In genomic region chr18:3297025-3297984, GRCh38 we compare ENCODE assay signal across 1 cellular context.
TF ChIP-seq lines count a peak whose summit lies in the region.

No MANE protein-coding gene starts in this region.

TF ChIP-seq in K562, 482 proteins besides CTCF, POLR2A, EP300 and RAD21 (continued from another document and continues in another):
- no peak for TF ChIP-seq RERE (CRISPR knock-in tag; IDR thresholded peaks at IDR 0.05; ENCODE audit: borderline replicate concordance)
- TF ChIP-seq TRIM24 (IDR thresholded peaks at IDR 0.05), result no peak
- TF ChIP-seq NCOR1 (IDR thresholded peaks at IDR 0.05), result peak; percentile 6; the same call in 1 of the 2 replicates
- no peak for TF ChIP-seq TGIF2 (CRISPR knock-in tag; IDR thresholded peaks at IDR 0.05)
- TF ChIP-seq SMC3 (conservative IDR thresholded peaks at IDR 0.05; ENCODE audit: insufficient read depth, low read depth, low read length), result peak; percentile 51; the same call in 1 of the 2 replicates
- TF ChIP-seq, protein P1, sequence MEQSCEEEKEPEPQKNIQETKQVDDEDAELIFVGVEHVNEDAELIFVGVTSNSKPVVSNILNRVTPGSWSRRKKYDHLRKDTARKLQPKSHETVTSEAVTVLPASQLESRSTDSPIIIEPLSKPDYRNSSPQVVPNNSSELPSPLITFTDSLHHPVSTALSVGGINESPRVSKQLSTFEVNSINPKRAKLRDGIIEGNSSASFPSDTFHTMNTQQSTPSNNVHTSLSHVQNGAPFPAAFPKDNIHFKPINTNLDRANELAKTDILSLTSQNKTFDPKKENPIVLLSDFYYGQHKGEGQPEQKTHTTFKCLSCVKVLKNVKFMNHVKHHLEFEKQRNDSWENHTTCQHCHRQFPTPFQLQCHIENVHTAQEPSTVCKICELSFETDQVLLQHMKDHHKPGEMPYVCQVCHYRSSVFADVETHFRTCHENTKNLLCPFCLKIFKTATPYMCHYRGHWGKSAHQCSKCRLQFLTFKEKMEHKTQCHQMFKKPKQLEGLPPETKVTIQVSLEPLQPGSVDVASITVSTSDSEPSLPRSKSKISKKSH (CRISPR knock-in tag; IDR thresholded peaks at IDR 0.05), result no peak
- no peak for TF ChIP-seq BRCA1 (IDR thresholded peaks at IDR 0.05)
- TF ChIP-seq BRCA1 (CRISPR knock-in tag; IDR thresholded peaks at IDR 0.05), result no peak
- TF ChIP-seq GTF2A2 (tag; IDR thresholded peaks at IDR 0.05), result no peak
- TF ChIP-seq SETDB1 (IDR thresholded peaks at IDR 0.05; ENCODE audit: low read length), result peak; percentile 73
- no peak for TF ChIP-seq ZBTB17 (CRISPR knock-in tag; IDR thresholded peaks at IDR 0.05)
- TF ChIP-seq ZBTB8A (IDR thresholded peaks at IDR 0.05; ENCODE audit: partially characterized antibody), result no peak
- peak; percentile 34 for TF ChIP-seq CXXC5 (CRISPR knock-in tag; IDR thresholded peaks at IDR 0.05)
- TF ChIP-seq PRDM10 (IDR thresholded peaks at IDR 0.05; ENCODE audit: partially characterized antibody), result no peak
- TF ChIP-seq RB1 (IDR thresholded peaks at IDR 0.05; ENCODE audit: low read depth), result peak; percentile 82
- no peak for TF ChIP-seq RHOXF2B (CRISPR knock-in tag; conservative IDR thresholded peaks at IDR 0.05)
- TF ChIP-seq FOXJ2 (tag; IDR thresholded peaks at IDR 0.05), result no peak
- no peak for TF ChIP-seq ZNF668 (CRISPR knock-in tag; IDR thresholded peaks at IDR 0.05)
- no peak for TF ChIP-seq JUNB (CRISPR knock-in tag; conservative IDR thresholded peaks at IDR 0.05)
- no peak for TF ChIP-seq HES1 (IDR thresholded peaks at IDR 0.05; ENCODE audit: low read depth)
- TF ChIP-seq, protein P2, sequence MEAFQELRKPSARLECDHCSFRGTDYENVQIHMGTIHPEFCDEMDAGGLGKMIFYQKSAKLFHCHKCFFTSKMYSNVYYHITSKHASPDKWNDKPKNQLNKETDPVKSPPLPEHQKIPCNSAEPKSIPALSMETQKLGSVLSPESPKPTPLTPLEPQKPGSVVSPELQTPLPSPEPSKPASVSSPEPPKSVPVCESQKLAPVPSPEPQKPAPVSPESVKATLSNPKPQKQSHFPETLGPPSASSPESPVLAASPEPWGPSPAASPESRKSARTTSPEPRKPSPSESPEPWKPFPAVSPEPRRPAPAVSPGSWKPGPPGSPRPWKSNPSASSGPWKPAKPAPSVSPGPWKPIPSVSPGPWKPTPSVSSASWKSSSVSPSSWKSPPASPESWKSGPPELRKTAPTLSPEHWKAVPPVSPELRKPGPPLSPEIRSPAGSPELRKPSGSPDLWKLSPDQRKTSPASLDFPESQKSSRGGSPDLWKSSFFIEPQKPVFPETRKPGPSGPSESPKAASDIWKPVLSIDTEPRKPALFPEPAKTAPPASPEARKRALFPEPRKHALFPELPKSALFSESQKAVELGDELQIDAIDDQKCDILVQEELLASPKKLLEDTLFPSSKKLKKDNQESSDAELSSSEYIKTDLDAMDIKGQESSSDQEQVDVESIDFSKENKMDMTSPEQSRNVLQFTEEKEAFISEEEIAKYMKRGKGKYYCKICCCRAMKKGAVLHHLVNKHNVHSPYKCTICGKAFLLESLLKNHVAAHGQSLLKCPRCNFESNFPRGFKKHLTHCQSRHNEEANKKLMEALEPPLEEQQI (IDR thresholded peaks at IDR 0.05), result peak; percentile 99
- no peak for TF ChIP-seq SIN3A (IDR thresholded peaks at IDR 0.05; ENCODE audit: borderline replicate concordance in 2 of 2, control insufficient read depth in 1 of 2, low read depth in 2 of 2, low read length in 2 of 2)
- TF ChIP-seq MTF1 (CRISPR knock-in tag; IDR thresholded peaks at IDR 0.05; ENCODE audit: borderline replicate concordance), result no peak
- no peak for TF ChIP-seq XRCC4 (IDR thresholded peaks at IDR 0.05; ENCODE audit: extremely low read depth, insufficient read depth, insufficient read length)
- TF ChIP-seq FOXO4 (CRISPR knock-in tag; IDR thresholded peaks at IDR 0.05), result no peak
- peak; percentile 63 for TF ChIP-seq TCF3 (CRISPR knock-in tag; IDR thresholded peaks at IDR 0.05)
- peak; percentile 57 for TF ChIP-seq TBP (optimal IDR thresholded peaks at IDR 0.05; ENCODE audit: low read depth, low read length)
- peak; percentile 39; the same call in 1 of the 2 replicates for TF ChIP-seq TEAD4 (IDR thresholded peaks at IDR 0.05; ENCODE audit: low read length)
- no peak for TF ChIP-seq TEAD4 (CRISPR knock-in tag; IDR thresholded peaks at IDR 0.05; ENCODE audit: borderline replicate concordance)
- TF ChIP-seq, protein P3, sequence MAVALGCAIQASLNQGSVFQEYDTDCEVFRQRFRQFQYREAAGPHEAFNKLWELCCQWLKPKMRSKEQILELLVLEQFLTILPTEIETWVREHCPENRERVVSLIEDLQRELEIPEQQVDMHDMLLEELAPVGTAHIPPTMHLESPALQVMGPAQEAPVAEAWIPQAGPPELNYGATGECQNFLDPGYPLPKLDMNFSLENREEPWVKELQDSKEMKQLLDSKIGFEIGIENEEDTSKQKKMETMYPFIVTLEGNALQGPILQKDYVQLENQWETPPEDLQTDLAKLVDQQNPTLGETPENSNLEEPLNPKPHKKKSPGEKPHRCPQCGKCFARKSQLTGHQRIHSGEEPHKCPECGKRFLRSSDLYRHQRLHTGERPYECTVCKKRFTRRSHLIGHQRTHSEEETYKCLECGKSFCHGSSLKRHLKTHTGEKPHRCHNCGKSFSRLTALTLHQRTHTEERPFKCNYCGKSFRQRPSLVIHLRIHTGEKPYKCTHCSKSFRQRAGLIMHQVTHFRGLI (CRISPR knock-in tag; IDR thresholded peaks at IDR 0.05), result no peak
- TF ChIP-seq, protein P4, sequence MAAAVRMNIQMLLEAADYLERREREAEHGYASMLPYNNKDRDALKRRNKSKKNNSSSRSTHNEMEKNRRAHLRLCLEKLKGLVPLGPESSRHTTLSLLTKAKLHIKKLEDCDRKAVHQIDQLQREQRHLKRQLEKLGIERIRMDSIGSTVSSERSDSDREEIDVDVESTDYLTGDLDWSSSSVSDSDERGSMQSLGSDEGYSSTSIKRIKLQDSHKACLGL (CRISPR knock-in tag; IDR thresholded peaks at IDR 0.05; ENCODE audit: borderline replicate concordance, poor library complexity, severe bottlenecking), result no peak
